8 cellular contexts compared by ENCODE assay signal in genomic region chr3:53044371-53045106, GRCh38. TPM values are rescaled to one million over a fixed set of nuclear protein-coding genes. Genes with fewer than 3 reads are reported as not detected.
DNase-seq lines count a peak whose midpoint lies in the region; ATAC-seq and TF ChIP-seq lines count a peak whose summit lies in the region.

No MANE protein-coding gene starts in this region.

- peaks cover 0 to 21% of the 10 kb centered on the region in 2 donors for H3K27me3 ChIP-seq in left lung

- H3K36me3 ChIP-seq in left lung: no peaks in the 10 kb centered on the region

- ATAC-seq in GM18498 (IDR thresholded peaks at IDR 0.05; ENCODE audit: unreplicated experiment): peak; percentile 7
- ATAC-seq in left lung: peak; percentile 5
- ATAC-seq in GM21381 (IDR thresholded peaks at IDR 0.05; ENCODE audit: unreplicated experiment): no peak

- intact Hi-C loops in left lung (cut with DNase I): no loop called here

- H3K4me1 ChIP-seq in left lung: peaks cover 2 to 22% of the 10 kb centered on the region in 2 donors

- H3K27ac ChIP-seq in 22Rv1 (peak overlapping the region; percentile 80), coronary artery (peak overlapping the region; percentile 72 to 93), left lung (peak overlapping the region; percentile 81 to 91)

- H3K9me3 ChIP-seq in left lung: no peaks in the 10 kb centered on the region

- TF ChIP-seq CTCF in 22Rv1 (IDR thresholded peaks at IDR 0.05): no peak
- TF ChIP-seq CTCF in WI38 (IDR thresholded peaks at IDR 0.05; ENCODE audit: low read depth, low read length): no peak
- no peak for TF ChIP-seq CTCF in coronary artery (IDR thresholded peaks at IDR 0.05)
- TF ChIP-seq CTCF in left lung (IDR thresholded peaks at IDR 0.05): no peak

- DNase-seq in HT-29 (ENCODE audit: low spot score) (peak; percentile 45), coronary artery (ENCODE audit: low spot score) (peak; percentile 76), left lung (peak in 1 of 2 donors; percentile 39)
- peak; percentile 12 for DNase-seq in stimulated activated CD8-positive, alpha-beta memory T cell treated with anti-CD3 and anti-CD28 coated beads, Interleukin-12 subunit alpha, Interleukin-12 subunit beta, amount 100 ng/mL, for 1 hour (ENCODE audit: low read depth)

- peak overlapping the region; percentile 64 for H3K4me3 ChIP-seq in WI38 (ENCODE audit: low read depth, low read length)
- peak overlapping the region; percentile 95 for H3K4me3 ChIP-seq in coronary artery
- H3K4me3 ChIP-seq in left lung: peak overlapping the region; percentile 62

RNA-seq across cellular contexts. Expression of gene SFMBT1, which starts 1.3 kb away (rescaled TPM):
- total RNA-seq in HT-29 (2014; rRNA removed; shearing (Covaris generic)): 20.2 and 23.0 TPM in 2 replicates
- 10 to 100 TPM in 1 of 2 donors, 1 to 10 TPM in 1; 9.7 to 12.9 TPM for total RNA-seq in left lung
